ENCODE assay signal across 1 cellular context in the genomic region with DNA sequence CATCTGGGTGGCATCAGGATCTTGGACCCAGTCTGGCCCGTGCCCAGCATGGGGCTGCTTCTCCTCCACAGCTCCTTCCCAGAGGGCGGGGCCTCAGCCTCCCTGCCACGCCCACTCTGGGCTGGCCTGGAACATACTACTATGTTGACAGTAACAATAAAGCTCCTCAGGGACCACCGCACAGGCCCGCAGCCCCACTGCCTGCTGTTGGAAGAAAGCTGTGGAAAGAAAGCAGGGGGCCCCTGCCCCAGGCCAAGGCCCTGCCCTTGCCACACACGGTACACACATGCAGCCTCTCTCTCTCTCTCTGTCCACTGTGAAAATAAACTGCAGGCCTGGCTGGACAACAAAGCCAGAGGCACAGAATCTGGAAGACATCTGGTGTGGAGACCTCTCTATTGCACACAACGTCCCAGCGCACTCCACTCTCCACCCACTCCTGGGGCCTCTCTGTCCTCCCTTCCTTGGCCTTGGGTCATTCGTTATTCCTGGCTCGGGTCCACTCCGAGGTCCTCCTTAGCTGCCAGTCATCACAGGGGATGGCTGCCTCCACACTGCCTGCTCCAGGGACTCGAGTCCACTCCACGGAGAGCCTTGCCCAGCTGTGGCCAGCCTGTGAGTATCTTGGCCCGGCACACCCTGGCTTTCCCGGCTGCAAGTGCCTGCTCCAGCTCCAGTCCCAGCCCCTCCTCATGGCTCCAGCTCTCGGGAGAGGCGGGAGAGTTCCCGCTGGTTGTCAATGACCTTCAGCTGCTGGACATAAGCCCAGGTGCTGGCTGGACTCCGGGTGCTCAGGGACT.
TF ChIP-seq lines count a peak whose summit lies in the region.

No MANE protein-coding gene starts in this region.

TF ChIP-seq in HepG2, 621 proteins besides CTCF, POLR2A, EP300 and RAD21 (continues in another document):
- TF ChIP-seq ZNF674 (CRISPR knock-in tag; IDR thresholded peaks at IDR 0.05; ENCODE audit: low read depth) (no peak), ZNF737 (CRISPR knock-in tag; IDR thresholded peaks at IDR 0.05; ENCODE audit: borderline replicate concordance) (no peak), ZNF101 (CRISPR knock-in tag; IDR thresholded peaks at IDR 0.05; ENCODE audit: borderline replicate concordance, low read depth) (no peak), ZNF317 (CRISPR knock-in tag; IDR thresholded peaks at IDR 0.05) (no peak), ZNF564 (CRISPR knock-in tag; IDR thresholded peaks at IDR 0.05) (no peak), ZFP82 (CRISPR knock-in tag; IDR thresholded peaks at IDR 0.05; ENCODE audit: borderline replicate concordance) (no peak), MLXIP (CRISPR knock-in tag; IDR thresholded peaks at IDR 0.05; ENCODE audit: borderline replicate concordance) (no peak), SMYD3 (CRISPR knock-in tag; IDR thresholded peaks at IDR 0.05) (no peak), EZH2 (conservative IDR thresholded peaks at IDR 0.05; ENCODE audit: low read depth, low read length) (no peak), ZBTB10 (CRISPR knock-in tag; IDR thresholded peaks at IDR 0.05; ENCODE audit: borderline replicate concordance) (no peak), CHD2 (IDR thresholded peaks at IDR 0.05; ENCODE audit: low read depth, low read length) (0 out of 2 replicates have a peak, but pooled peaks have one; percentile 24), PHF8 (CRISPR knock-in tag; IDR thresholded peaks at IDR 0.05) (no peak), GABPA (IDR thresholded peaks at IDR 0.05; ENCODE audit: low read depth, low read length) (no peak), GABPA (CRISPR knock-in tag; IDR thresholded peaks at IDR 0.05; ENCODE audit: low read depth) (no peak), KAT7 (CRISPR knock-in tag; IDR thresholded peaks at IDR 0.05; ENCODE audit: borderline replicate concordance) (no peak), ZEB1 (IDR thresholded peaks at IDR 0.05; ENCODE audit: insufficient replicate concordance, low read depth) (no peak), ZNF3 (CRISPR knock-in tag; IDR thresholded peaks at IDR 0.05) (no peak), ZNF672 (CRISPR knock-in tag; IDR thresholded peaks at IDR 0.05) (no peak), ZNF788 (CRISPR knock-in tag; IDR thresholded peaks at IDR 0.05; ENCODE audit: borderline replicate concordance) (no peak), HMG20A (CRISPR knock-in tag; IDR thresholded peaks at IDR 0.05; ENCODE audit: borderline replicate concordance) (no peak)
- TF ChIP-seq, protein P1, sequence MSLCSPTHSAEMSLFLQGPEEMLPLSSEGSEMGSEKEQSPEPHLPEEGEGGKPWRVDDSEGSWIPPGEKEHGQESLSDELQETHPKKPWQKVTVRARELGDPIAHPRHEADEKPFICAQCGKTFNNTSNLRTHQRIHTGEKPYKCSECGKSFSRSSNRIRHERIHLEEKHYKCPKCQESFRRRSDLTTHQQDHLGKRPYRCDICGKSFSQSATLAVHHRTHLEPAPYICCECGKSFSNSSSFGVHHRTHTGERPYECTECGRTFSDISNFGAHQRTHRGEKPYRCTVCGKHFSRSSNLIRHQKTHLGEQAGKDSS (CRISPR knock-in tag; IDR thresholded peaks at IDR 0.05; ENCODE audit: borderline replicate concordance, low read depth): no peak
- TF ChIP-seq, protein P2, sequence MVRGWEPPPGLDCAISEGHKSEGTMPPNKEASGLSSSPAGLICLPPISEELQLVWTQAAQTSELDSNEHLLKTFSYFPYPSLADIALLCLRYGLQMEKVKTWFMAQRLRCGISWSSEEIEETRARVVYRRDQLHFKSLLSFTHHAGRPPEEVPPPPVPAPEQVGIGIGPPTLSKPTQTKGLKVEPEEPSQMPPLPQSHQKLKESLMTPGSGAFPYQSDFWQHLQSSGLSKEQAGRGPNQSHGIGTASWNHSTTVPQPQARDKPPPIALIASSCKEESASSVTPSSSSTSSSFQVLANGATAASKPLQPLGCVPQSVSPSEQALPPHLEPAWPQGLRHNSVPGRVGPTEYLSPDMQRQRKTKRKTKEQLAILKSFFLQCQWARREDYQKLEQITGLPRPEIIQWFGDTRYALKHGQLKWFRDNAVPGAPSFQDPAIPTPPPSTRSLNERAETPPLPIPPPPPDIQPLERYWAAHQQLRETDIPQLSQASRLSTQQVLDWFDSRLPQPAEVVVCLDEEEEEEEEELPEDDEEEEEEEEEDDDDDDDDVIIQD (CRISPR knock-in tag; IDR thresholded peaks at IDR 0.05; ENCODE audit: low read depth): no peak
- TF ChIP-seq, protein P3, sequence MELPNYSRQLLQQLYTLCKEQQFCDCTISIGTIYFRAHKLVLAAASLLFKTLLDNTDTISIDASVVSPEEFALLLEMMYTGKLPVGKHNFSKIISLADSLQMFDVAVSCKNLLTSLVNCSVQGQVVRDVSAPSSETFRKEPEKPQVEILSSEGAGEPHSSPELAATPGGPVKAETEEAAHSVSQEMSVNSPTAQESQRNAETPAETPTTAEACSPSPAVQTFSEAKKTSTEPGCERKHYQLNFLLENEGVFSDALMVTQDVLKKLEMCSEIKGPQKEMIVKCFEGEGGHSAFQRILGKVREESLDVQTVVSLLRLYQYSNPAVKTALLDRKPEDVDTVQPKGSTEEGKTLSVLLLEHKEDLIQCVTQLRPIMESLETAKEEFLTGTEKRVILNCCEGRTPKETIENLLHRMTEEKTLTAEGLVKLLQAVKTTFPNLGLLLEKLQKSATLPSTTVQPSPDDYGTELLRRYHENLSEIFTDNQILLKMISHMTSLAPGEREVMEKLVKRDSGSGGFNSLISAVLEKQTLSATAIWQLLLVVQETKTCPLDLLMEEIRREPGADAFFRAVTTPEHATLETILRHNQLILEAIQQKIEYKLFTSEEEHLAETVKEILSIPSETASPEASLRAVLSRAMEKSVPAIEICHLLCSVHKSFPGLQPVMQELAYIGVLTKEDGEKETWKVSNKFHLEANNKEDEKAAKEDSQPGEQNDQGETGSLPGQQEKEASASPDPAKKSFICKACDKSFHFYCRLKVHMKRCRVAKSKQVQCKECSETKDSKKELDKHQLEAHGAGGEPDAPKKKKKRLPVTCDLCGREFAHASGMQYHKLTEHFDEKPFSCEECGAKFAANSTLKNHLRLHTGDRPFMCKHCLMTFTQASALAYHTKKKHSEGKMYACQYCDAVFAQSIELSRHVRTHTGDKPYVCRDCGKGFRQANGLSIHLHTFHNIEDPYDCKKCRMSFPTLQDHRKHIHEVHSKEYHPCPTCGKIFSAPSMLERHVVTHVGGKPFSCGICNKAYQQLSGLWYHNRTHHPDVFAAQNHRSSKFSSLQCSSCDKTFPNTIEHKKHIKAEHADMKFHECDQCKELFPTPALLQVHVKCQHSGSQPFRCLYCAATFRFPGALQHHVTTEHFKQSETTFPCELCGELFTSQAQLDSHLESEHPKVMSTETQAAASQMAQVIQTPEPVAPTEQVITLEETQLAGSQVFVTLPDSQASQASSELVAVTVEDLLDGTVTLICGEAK (IDR thresholded peaks at IDR 0.05): no peak
- TF ChIP-seq, protein P3 (CRISPR knock-in tag; IDR thresholded peaks at IDR 0.05): 0 out of 2 replicates have a peak, but pooled peaks have one; percentile 32
- TF ChIP-seq, protein P4, sequence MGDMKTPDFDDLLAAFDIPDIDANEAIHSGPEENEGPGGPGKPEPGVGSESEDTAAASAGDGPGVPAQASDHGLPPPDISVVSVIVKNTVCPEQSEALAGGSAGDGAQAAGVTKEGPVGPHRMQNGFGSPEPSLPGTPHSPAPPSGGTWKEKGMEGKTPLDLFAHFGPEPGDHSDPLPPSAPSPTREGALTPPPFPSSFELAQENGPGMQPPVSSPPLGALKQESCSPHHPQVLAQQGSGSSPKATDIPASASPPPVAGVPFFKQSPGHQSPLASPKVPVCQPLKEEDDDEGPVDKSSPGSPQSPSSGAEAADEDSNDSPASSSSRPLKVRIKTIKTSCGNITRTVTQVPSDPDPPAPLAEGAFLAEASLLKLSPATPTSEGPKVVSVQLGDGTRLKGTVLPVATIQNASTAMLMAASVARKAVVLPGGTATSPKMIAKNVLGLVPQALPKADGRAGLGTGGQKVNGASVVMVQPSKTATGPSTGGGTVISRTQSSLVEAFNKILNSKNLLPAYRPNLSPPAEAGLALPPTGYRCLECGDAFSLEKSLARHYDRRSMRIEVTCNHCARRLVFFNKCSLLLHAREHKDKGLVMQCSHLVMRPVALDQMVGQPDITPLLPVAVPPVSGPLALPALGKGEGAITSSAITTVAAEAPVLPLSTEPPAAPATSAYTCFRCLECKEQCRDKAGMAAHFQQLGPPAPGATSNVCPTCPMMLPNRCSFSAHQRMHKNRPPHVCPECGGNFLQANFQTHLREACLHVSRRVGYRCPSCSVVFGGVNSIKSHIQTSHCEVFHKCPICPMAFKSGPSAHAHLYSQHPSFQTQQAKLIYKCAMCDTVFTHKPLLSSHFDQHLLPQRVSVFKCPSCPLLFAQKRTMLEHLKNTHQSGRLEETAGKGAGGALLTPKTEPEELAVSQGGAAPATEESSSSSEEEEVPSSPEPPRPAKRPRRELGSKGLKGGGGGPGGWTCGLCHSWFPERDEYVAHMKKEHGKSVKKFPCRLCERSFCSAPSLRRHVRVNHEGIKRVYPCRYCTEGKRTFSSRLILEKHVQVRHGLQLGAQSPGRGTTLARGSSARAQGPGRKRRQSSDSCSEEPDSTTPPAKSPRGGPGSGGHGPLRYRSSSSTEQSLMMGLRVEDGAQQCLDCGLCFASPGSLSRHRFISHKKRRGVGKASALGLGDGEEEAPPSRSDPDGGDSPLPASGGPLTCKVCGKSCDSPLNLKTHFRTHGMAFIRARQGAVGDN (CRISPR knock-in tag; IDR thresholded peaks at IDR 0.05): peak; percentile 35
- TF ChIP-seq, protein P5, sequence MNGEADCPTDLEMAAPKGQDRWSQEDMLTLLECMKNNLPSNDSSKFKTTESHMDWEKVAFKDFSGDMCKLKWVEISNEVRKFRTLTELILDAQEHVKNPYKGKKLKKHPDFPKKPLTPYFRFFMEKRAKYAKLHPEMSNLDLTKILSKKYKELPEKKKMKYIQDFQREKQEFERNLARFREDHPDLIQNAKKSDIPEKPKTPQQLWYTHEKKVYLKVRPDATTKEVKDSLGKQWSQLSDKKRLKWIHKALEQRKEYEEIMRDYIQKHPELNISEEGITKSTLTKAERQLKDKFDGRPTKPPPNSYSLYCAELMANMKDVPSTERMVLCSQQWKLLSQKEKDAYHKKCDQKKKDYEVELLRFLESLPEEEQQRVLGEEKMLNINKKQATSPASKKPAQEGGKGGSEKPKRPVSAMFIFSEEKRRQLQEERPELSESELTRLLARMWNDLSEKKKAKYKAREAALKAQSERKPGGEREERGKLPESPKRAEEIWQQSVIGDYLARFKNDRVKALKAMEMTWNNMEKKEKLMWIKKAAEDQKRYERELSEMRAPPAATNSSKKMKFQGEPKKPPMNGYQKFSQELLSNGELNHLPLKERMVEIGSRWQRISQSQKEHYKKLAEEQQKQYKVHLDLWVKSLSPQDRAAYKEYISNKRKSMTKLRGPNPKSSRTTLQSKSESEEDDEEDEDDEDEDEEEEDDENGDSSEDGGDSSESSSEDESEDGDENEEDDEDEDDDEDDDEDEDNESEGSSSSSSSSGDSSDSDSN (CRISPR knock-in tag; IDR thresholded peaks at IDR 0.05): peak; percentile 21; the same call in 1 of the 2 replicates
